ENCODE assay signal across 32 cellular contexts in the genomic region with DNA sequence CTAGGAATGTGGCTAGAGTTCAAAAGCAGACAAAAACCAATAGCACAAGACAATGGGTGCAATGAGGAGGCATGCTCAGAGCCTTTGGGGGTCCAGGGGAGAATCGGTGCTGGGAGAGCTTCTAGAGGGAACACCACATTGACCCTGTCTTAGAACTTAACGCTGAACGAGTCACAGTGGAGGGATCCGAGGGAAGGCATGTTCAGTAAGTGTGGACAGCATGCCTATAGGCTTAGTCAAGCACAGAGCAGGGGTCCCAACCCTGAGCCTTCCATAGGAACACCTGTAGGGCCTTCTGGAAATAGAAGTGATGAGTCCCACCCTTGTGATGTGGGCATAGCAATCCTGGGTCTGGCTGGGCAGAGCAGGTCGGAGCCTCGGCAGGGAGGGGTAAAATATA.
"Had no signal": no experiment of that assay in that cellular context is flagged by ENCODE, and none has a peak within 500 bp of the region (broad histone marks: within the 10 kb centered on the region; RNA-seq: fewer than 3 reads in every experiment).

No MANE protein-coding gene starts in this region.

- DNase-seq: activated CD4-positive, alpha-beta T cell treated with anti-CD3 and anti-CD28 coated beads, Interleukin-2, amount 10 ng/mL, durations not matched to agents 24 days and 14 days; activated CD4-positive, alpha-beta T cell treated with anti-CD3 and anti-CD28 coated beads, Interleukin-2, amount 50 U/mL, for 4 hours; activated CD4-positive, CD25-positive, alpha-beta regulatory T cell; activated CD8-positive, alpha-beta T cell treated with anti-CD3 and anti-CD28 coated beads for 36 hours; activated effector memory CD4-positive, alpha-beta T cell treated with anti-CD3 and anti-CD28 coated beads, Interleukin-2, amount 50 U/mL, for 16 hours; activated naive CD4-positive, alpha-beta T cell; activated naive CD4-positive, alpha-beta T cell treated with anti-CD3 and anti-CD28 coated beads, Interleukin-2, amount 50 U/mL, for 16 hours; activated naive CD8-positive, alpha-beta T cell treated with anti-CD3 and anti-CD28 coated beads for 36 hours; activated T-cell treated with anti-CD3 and anti-CD28 coated beads, Interleukin-2, amount 50 U/mL, for 1 hour; activated T-cell treated with anti-CD3 and anti-CD28 coated beads, Interleukin-2, amount 50 U/mL, for 72 hours; amniotic stem cell; NCI-H1048; NCI-H1105 treated with DMSO at 0.1 percent for 48 hours; NCI-H1436; NCI-H1694 treated with DMSO at 0.1 percent for 48 hours; NCI-H2029; NCI-H2107; NCI-H2171; NCI-H510A; NCI-H526; NCI-H748 treated with DMSO at 0.1 percent for 48 hours; NK-92 treated with Interleukin-12 subunit alpha and Interleukin-12 subunit beta, amount 100 ng/mL, for 24 hours; PC-3; Right ventricle myocardium superior; SW 1271; T-helper 1 cell; T-helper 2 cell; T-helper 9 cell; WERI-Rb-1 had no signal

- H3K27ac ChIP-seq: ascending aorta, cardiac muscle cell, WERI-Rb-1 had no signal

- H3K36me3 ChIP-seq: ascending aorta, cardiac muscle cell, WERI-Rb-1 had no signal

- H3K27me3 ChIP-seq: ascending aorta, cardiac muscle cell had no signal

- H3K9me3 ChIP-seq: ascending aorta had no signal

- ATAC-seq: activated CD8-positive, alpha-beta T cell treated with anti-CD3 and anti-CD28 coated beads for 36 hours; activated T-cell treated with anti-CD3 and anti-CD28 coated beads, Interleukin-2, amount 50 U/mL, for 72 hours; activated T-helper 17 cell treated with anti-CD3 and anti-CD28 coated beads, Interleukin-2, amount 50 U/mL, for 72 hours; PC-3 had no signal

- H3K4me3 ChIP-seq: ascending aorta, cardiac muscle cell had no signal
